ENCODE assay signal across 9 cellular contexts in genomic region chr3:146589899-146590508, GRCh38. TPM values are rescaled to one million over a fixed set of nuclear protein-coding genes. Genes with fewer than 3 reads are reported as not detected.
DNase-seq lines count a peak whose midpoint lies in the region; ATAC-seq and TF ChIP-seq lines count a peak whose summit lies in the region.
"Had no signal": no experiment of that assay in that cellular context is flagged by ENCODE, and none has a peak within 500 bp of the region (broad histone marks: within the 10 kb centered on the region; RNA-seq: fewer than 3 reads in every experiment).

No MANE protein-coding gene starts in this region.

- H3K4me3 ChIP-seq in OCI-LY3 (ENCODE audit: low read length) (peak overlapping the region; percentile 30), neural cell (ENCODE audit: low read length) (no peak overlapping the region)

- no peaks in the 10 kb centered on the region for H3K36me3 Mint-ChIP-seq in activated CD4-positive, alpha-beta T cell treated with anti-CD3 and anti-CD28 coated beads, Interleukin-2, amount 10 ng/mL, durations not matched to agents 7 days and 5 days (ENCODE audit: low read depth)

- peaks cover 31% of the 10 kb centered on the region for H3K27me3 Mint-ChIP-seq in activated CD4-positive, alpha-beta T cell treated with anti-CD3 and anti-CD28 coated beads, Interleukin-2, amount 10 ng/mL, durations not matched to agents 7 days and 5 days

- no peaks in the 10 kb centered on the region for H3K9me3 ChIP-seq in OCI-LY3 (ENCODE audit: insufficient read depth, low read length)
- no peaks in the 10 kb centered on the region for H3K9me3 ChIP-seq in neural cell (ENCODE audit: low read length)

- H3K27ac ChIP-seq in OCI-LY3 (ENCODE audit: low read length): no peak overlapping the region
- H3K27ac ChIP-seq in neural cell (ENCODE audit: low read length): no peak overlapping the region

- H2AFZ ChIP-seq in OCI-LY3 (ENCODE audit: low read depth, low read length) (peak overlapping the region; percentile 30; the same call in 1 of the 2 replicates), neural cell (ENCODE audit: low read depth, low read length) (no peak overlapping the region)

- H3K4me1 Mint-ChIP-seq in activated CD4-positive, alpha-beta T cell treated with anti-CD3 and anti-CD28 coated beads, Interleukin-2, amount 10 ng/mL, durations not matched to agents 7 days and 5 days: no peaks in the 10 kb centered on the region

- H3K4me1 ChIP-seq in OCI-LY3 (ENCODE audit: low read length): peaks cover 5% of the 10 kb centered on the region; the same call in 1 of the 2 replicates

- no peak overlapping the region for H3K4me3 Mint-ChIP-seq in activated CD4-positive, alpha-beta T cell treated with anti-CD3 and anti-CD28 coated beads, Interleukin-2, amount 10 ng/mL, durations not matched to agents 7 days and 5 days

- no peak overlapping the region for H3K9ac ChIP-seq in OCI-LY3 (ENCODE audit: low read length)
- H3K9ac ChIP-seq in neural cell (ENCODE audit: low read length): no peak overlapping the region

- CTCF ChIA-PET in activated CD4-positive, alpha-beta T cell treated with anti-CD3 and anti-CD28 coated beads, Interleukin-2, amount 10 ng/mL, durations not matched to agents 7 days and 5 days (lab: Charles Lee): no interaction called here

- H3K79me2 ChIP-seq in OCI-LY3 (ENCODE audit: low read length) (no peaks in the 10 kb centered on the region), neural cell (replicated peaks; ENCODE audit: insufficient read depth, low read length) (no peaks in the 10 kb centered on the region)

- H3K4me2 ChIP-seq in OCI-LY3 (ENCODE audit: low read length): peak overlapping the region; percentile 41
- no peak overlapping the region for H3K4me2 ChIP-seq in neural cell (ENCODE audit: low read length)

- peak; percentile 39 for DNase-seq in activated CD4-positive, alpha-beta T cell treated with anti-CD3 and anti-CD28 coated beads, Interleukin-2, amount 10 ng/mL, durations not matched to agents 7 days and 5 days
- DNase-seq in activated CD4-positive, alpha-beta T cell treated with anti-CD3 and anti-CD28 coated beads for 4 hours: no peak
- peak; percentile 27 to 49 for DNase-seq in dermis microvascular lymphatic vessel endothelial cell (ENCODE audit: low read depth in 2 of 2)
- DNase-seq in stimulated activated naive CD4-positive, alpha-beta T cell (lab: John Stamatoyannopoulos, UW): no peak

- no peaks in the 10 kb centered on the region for H3K36me3 ChIP-seq in OCI-LY3 (replicated peaks; ENCODE audit: low read depth, low read length)
- no peaks in the 10 kb centered on the region for H3K36me3 ChIP-seq in neural cell (ENCODE audit: insufficient read depth, low read length)

- peak; percentile 59 for ATAC-seq in HG03378 (IDR thresholded peaks at IDR 0.05; ENCODE audit: unreplicated experiment)
- ATAC-seq in esophagus mucosa: no peak

- POLR2A ChIA-PET in activated CD4-positive, alpha-beta T cell treated with anti-CD3 and anti-CD28 coated beads, Interleukin-2, amount 10 ng/mL, durations not matched to agents 7 days and 5 days (lab: Charles Lee): no interaction called here

- no peaks in the 10 kb centered on the region for H4K20me1 ChIP-seq in OCI-LY3 (ENCODE audit: insufficient read depth, low read length)
- H4K20me1 ChIP-seq in neural cell (ENCODE audit: insufficient read depth): no peaks in the 10 kb centered on the region

- H3K27me3 ChIP-seq in OCI-LY3 (ENCODE audit: low read depth, low read length) (no peaks in the 10 kb centered on the region), neural cell (ENCODE audit: insufficient read depth, low read depth, low read length) (no peaks in the 10 kb centered on the region)

- no peaks in the 10 kb centered on the region for H3K9me3 Mint-ChIP-seq in activated CD4-positive, alpha-beta T cell treated with anti-CD3 and anti-CD28 coated beads, Interleukin-2, amount 10 ng/mL, durations not matched to agents 7 days and 5 days

- H3F3A ChIP-seq in neural cell (ENCODE audit: insufficient read depth, low read length, poor library complexity, severe bottlenecking): no peaks in the 10 kb centered on the region

- TF ChIP-seq CTCF in OCI-LY3 (IDR thresholded peaks at IDR 0.05; ENCODE audit: low read depth, low read length): peak; percentile 70
- TF ChIP-seq CTCF in neural cell (IDR thresholded peaks at IDR 0.05; ENCODE audit: poor library complexity, severe bottlenecking): peak; percentile 77

- H3K27ac Mint-ChIP-seq in activated CD4-positive, alpha-beta T cell treated with anti-CD3 and anti-CD28 coated beads, Interleukin-2, amount 10 ng/mL, durations not matched to agents 7 days and 5 days: no peak overlapping the region

- H3K9me2 ChIP-seq in neural cell (ENCODE audit: insufficient read depth, low read length): no peaks in the 10 kb centered on the region

- TF ChIP-seq EP300 in neural cell (conservative IDR thresholded peaks at IDR 0.05; ENCODE audit: poor library complexity, severe bottlenecking): no peak

- TF ChIP-seq RAD21 in neural cell (conservative IDR thresholded peaks at IDR 0.05): peak; percentile 80

TF ChIP-seq in neural cell, 6 proteins besides CTCF, POLR2A, EP300 and RAD21:
- TF ChIP-seq MXI1 (conservative IDR thresholded peaks at IDR 0.05; ENCODE audit: poor library complexity, severe bottlenecking) (no peak), EZH2 (IDR thresholded peaks at IDR 0.05; ENCODE audit: borderline replicate concordance, insufficient read depth, low read length, poor library complexity, severe bottlenecking) (no peak), REST (IDR thresholded peaks at IDR 0.05; ENCODE audit: borderline replicate concordance) (no peak), POLR2AphosphoS5 (IDR thresholded peaks at IDR 0.05) (no peak), SMC3 (conservative IDR thresholded peaks at IDR 0.05; ENCODE audit: poor library complexity) (peak; percentile 87)
TF ChIP-seq in neural cell: peak in this region for 1.

RNA-seq across cellular contexts. Expression of gene PLSCR5, which starts 15.1 kb away (rescaled TPM):
- not detected for total RNA-seq in activated CD4-positive, alpha-beta T cell treated with anti-CD3 and anti-CD28 coated beads, Interleukin-2, amount 10 ng/mL, durations not matched to agents 7 days and 5 days
- total RNA-seq in dermis microvascular lymphatic vessel endothelial cell (not detected in 2 replicates), esophagus mucosa (not detected)
- polyA plus RNA-seq in neural cell: 0.37 TPM in 1 of 2 replicates, not detected in the other
- 0.46 TPM in 1 of 2 replicates, not detected in the other for polyA minus RNA-seq in neural cell
- total RNA-seq: subcutaneous adipose tissue had no signal

RNA-seq across cellular contexts. Expression of gene PLSCR1, which starts 45.6 kb away (rescaled TPM):
- total RNA-seq in activated CD4-positive, alpha-beta T cell treated with anti-CD3 and anti-CD28 coated beads, Interleukin-2, amount 10 ng/mL, durations not matched to agents 7 days and 5 days: 100 to 1,000 TPM; 137 to 146 TPM
- 56.4 and 123 TPM in 2 replicates for total RNA-seq in dermis microvascular lymphatic vessel endothelial cell
- 0.78 TPM in 1 of 2 replicates, not detected in the other for polyA plus RNA-seq in neural cell
- polyA minus RNA-seq in neural cell: not detected in 2 replicates
- total RNA-seq in esophagus mucosa: 60.1 TPM

Comparison
In these comparisons a context has a peak if more than half of its experiments do, and no peak if none do; other contexts are left out.
1. DNase-seq: peak in activated CD4-positive, alpha-beta T cell treated with anti-CD3 and anti-CD28 coated beads, Interleukin-2, amount 10 ng/mL, durations not matched to agents 7 days and 5 days (single experiment) and dermis microvascular lymphatic vessel endothelial cell (2 of 2); none in activated CD4-positive, alpha-beta T cell treated with anti-CD3 and anti-CD28 coated beads for 4 hours (0 of 2) and stimulated activated naive CD4-positive, alpha-beta T cell (0 of 6).